ENCODE assay signal across 27 cellular contexts in the genomic region with DNA sequence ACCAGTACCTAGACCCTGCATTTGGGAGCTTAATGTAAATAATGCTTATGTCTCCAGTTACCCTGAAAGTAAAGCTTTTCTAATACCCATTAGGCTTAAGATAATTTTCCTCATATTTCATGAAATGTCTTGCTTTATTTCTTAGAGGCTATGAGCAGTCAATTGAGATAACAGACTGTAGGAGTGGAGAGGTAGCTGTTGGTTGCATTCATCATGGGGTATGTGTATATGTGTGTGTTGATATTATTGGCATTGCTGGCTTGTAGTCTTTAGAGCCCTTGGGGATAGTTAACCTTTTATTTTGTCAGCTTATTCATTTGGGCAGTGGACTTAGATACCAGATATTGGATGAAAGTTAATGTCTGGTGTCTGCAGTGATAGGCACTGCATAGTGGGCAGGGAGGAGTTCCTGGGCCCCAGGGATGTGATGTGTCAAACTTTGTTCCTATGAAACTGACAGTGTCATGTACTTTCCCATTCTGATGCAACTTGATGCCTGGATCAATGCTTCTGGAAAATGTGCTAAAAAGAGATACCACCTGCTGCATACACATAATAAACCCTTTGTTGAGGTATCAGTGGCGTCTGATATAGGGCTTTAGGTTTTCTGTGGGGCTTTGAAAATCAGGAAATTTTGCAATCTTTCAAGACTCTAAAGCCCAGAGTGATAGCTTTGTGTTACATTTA.
DNase-seq lines count a peak whose midpoint lies in the region; ATAC-seq, FAIRE-seq and TF ChIP-seq lines count a peak whose summit lies in the region.
"Had no signal": no experiment of that assay in that cellular context is flagged by ENCODE, and none has a peak within 500 bp of the region (broad histone marks: within the 10 kb centered on the region; RNA-seq: fewer than 3 reads in every experiment).

No MANE protein-coding gene starts in this region.

- in situ Hi-C loops in K562 (cut with MboI) = no loop called here

- CTCF ChIA-PET in activated CD4-positive, alpha-beta T cell treated with anti-CD3 and anti-CD28 coated beads, Interleukin-2, amount 10 ng/mL, durations not matched to agents 7 days and 5 days (lab: Charles Lee) = interaction anchor here (1.1 to 1.5 kb wide), 2 partner anchors 11 to 13 kb away, joined by 3 read pairs; no protein-coding TSS in a partner anchor
- CTCF ChIA-PET in K562 (lab: Yijun Ruan, JAX; ENCODE audit: low intra/inter-chr PET ratio) = interaction anchor here (0.6 kb wide), 1 partner anchor 282 kb away, joined by 3 read pairs; no protein-coding TSS in a partner anchor

- no peak overlapping the region for H2AFZ ChIP-seq in K562 (ENCODE audit: low read depth, low read length)
- H2AFZ ChIP-seq: GM23338 had no signal

- peaks cover 8% of the 10 kb centered on the region for H3K36me3 Mint-ChIP-seq in activated CD4-positive, alpha-beta T cell treated with anti-CD3 and anti-CD28 coated beads, Interleukin-2, amount 10 ng/mL, durations not matched to agents 24 days and 14 days (ENCODE audit: low read depth)
- peaks cover 5% of the 10 kb centered on the region for H3K36me3 Mint-ChIP-seq in activated CD4-positive, alpha-beta T cell treated with anti-CD3 and anti-CD28 coated beads, Interleukin-2, amount 10 ng/mL, durations not matched to agents 7 days and 5 days (ENCODE audit: low read depth)
- H3K36me3 Mint-ChIP-seq in progenitor cell of endocrine pancreas (ENCODE audit: insufficient read depth) = peaks cover 3% of the 10 kb centered on the region
- H3K36me3 Mint-ChIP-seq: activated naive CD8-positive, alpha-beta T cell; CD8-positive, alpha-beta T cell had no signal

- no peak for TF ChIP-seq RAD21 in K562 (CRISPR knock-in tag; conservative IDR thresholded peaks at IDR 0.05 in 1 of 2, IDR thresholded peaks at IDR 0.05 in 1 of 2)

- no peak for TF ChIP-seq CTCF in K562 (IDR thresholded peaks at IDR 0.05 in 2 of 3, conservative IDR thresholded peaks at IDR 0.05 in 1 of 3; ENCODE audit: insufficient read depth in 2 of 3, low read depth in 1 of 3, low read length in 3 of 3)
- TF ChIP-seq CTCF in progenitor cell of endocrine pancreas (IDR thresholded peaks at IDR 0.05; ENCODE audit: unreplicated experiment) = no peak
- TF ChIP-seq CTCF in upper lobe of right lung (IDR thresholded peaks at IDR 0.05) = no peak

- ATAC-seq in K562 (peak; percentile 17; the same call in 1 of the 3 replicates), GM19455 (IDR thresholded peaks at IDR 0.05; ENCODE audit: unreplicated experiment) (no peak), upper lobe of right lung (no peak), GM21528 (IDR thresholded peaks at IDR 0.05; ENCODE audit: low FRiP score, unreplicated experiment) (no peak)
- ATAC-seq: A549; CD8-positive, alpha-beta T cell; GM23338; left cardiac atrium had no signal

- peak; percentile 28 for FAIRE-seq in GM12891 (lab: Jason Lieb, UNC)
- FAIRE-seq in K562 (lab: Jason Lieb, UNC) = no peak
- FAIRE-seq: A549, endometrium, frontal cortex had no signal

- POLR2A ChIA-PET in activated CD4-positive, alpha-beta T cell treated with anti-CD3 and anti-CD28 coated beads, Interleukin-2, amount 10 ng/mL, durations not matched to agents 7 days and 5 days (lab: Charles Lee) = no interaction called here
- POLR2A ChIA-PET in K562 (lab: Yijun Ruan, JAX) = interaction anchor here (0.8 to 1.8 kb wide), 6 partner anchors 12 to 201 kb away, joined by 3 to 7 read pairs (median 4); partner anchors contain the start of gene GPBP1L1

- no peak for TF ChIP-seq EP300 in K562 (IDR thresholded peaks at IDR 0.05; ENCODE audit: low read length)

- peaks cover 10% of the 10 kb centered on the region for H3K4me1 Mint-ChIP-seq in activated CD4-positive, alpha-beta T cell treated with anti-CD3 and anti-CD28 coated beads, Interleukin-2, amount 10 ng/mL, durations not matched to agents 24 days and 14 days
- peaks cover 2% of the 10 kb centered on the region for H3K4me1 Mint-ChIP-seq in activated CD4-positive, alpha-beta T cell treated with anti-CD3 and anti-CD28 coated beads, Interleukin-2, amount 10 ng/mL, durations not matched to agents 7 days and 5 days
- H3K4me1 Mint-ChIP-seq in progenitor cell of endocrine pancreas (ENCODE audit: low read depth) = peaks cover 6% of the 10 kb centered on the region
- H3K4me1 Mint-ChIP-seq: GM23338 had no signal

- H3K79me2 ChIP-seq in K562 (ENCODE audit: control insufficient read depth, insufficient read depth, low read length) = peaks cover 4% of the 10 kb centered on the region; the same call in 1 of the 3 replicates

- H3K9me1 ChIP-seq in K562 (ENCODE audit: control insufficient read depth, insufficient read depth, low read length) = no peaks in the 10 kb centered on the region

- no peak overlapping the region for H3K9ac ChIP-seq in K562 (ENCODE audit: insufficient read depth in 1 of 2, low read depth in 2 of 2, low read length in 2 of 2)

- H3K4me2 ChIP-seq in K562 (ENCODE audit: insufficient read depth, low read length) = no peak overlapping the region
- H3K4me2 ChIP-seq: A549, GM23338 had no signal

- TF ChIP-seq POLR2A in GM12891 (IDR thresholded peaks at IDR 0.05; ENCODE audit: low read depth, low read length) (no peak), K562 (conservative IDR thresholded peaks at IDR 0.05) (no peak)

- no peak overlapping the region for H3K27ac ChIP-seq in K562 (ENCODE audit: extremely low read depth, low read depth, low read length)
- no peak overlapping the region for H3K27ac ChIP-seq in upper lobe of right lung
- H3K27ac ChIP-seq: A549, ascending aorta, HL-60, Peyer's patch, tibial nerve, WERI-Rb-1 had no signal

- no peaks in the 10 kb centered on the region for H3K27me3 ChIP-seq in K562 (ENCODE audit: control insufficient read depth in 2 of 2, insufficient read depth in 2 of 2, low read length in 2 of 2)
- no peaks in the 10 kb centered on the region for H3K27me3 ChIP-seq in upper lobe of right lung
- H3K27me3 ChIP-seq: ascending aorta, Peyer's patch, sigmoid colon, tibial nerve had no signal

- no peaks in the 10 kb centered on the region for H4K20me1 ChIP-seq in K562 (replicated peaks; ENCODE audit: control insufficient read depth, insufficient read depth, low read length)

- no TSS peak for BruUV-seq in K562 (replicated peaks; lab: Mats Ljungman, UMichigan)

- H3K4me1 ChIP-seq in K562 (replicated peaks in 1 of 2; ENCODE audit: control insufficient read depth in 2 of 2, insufficient read depth in 2 of 2, low read length in 2 of 2) = peaks cover 0 to 7% of the 10 kb centered on the region in 2 experiments; a peak in 2 of 5 replicates
- no peaks in the 10 kb centered on the region for H3K4me1 ChIP-seq in upper lobe of right lung

- peak overlapping the region; percentile 57 for H3K27ac Mint-ChIP-seq in activated CD4-positive, alpha-beta T cell treated with anti-CD3 and anti-CD28 coated beads, Interleukin-2, amount 10 ng/mL, durations not matched to agents 24 days and 14 days
- H3K27ac Mint-ChIP-seq in activated CD4-positive, alpha-beta T cell treated with anti-CD3 and anti-CD28 coated beads, Interleukin-2, amount 10 ng/mL, durations not matched to agents 7 days and 5 days = no peak overlapping the region
- H3K27ac Mint-ChIP-seq in progenitor cell of endocrine pancreas = peak overlapping the region; percentile 63
- H3K27ac Mint-ChIP-seq: activated naive CD8-positive, alpha-beta T cell; CD8-positive, alpha-beta T cell; GM23338 had no signal

- H3K36me3 ChIP-seq in K562 (ENCODE audit: control insufficient read depth, insufficient read depth, low read length) (no peaks in the 10 kb centered on the region; the same call in 2 of the 3 replicates), upper lobe of right lung (no peaks in the 10 kb centered on the region)
- H3K36me3 ChIP-seq: ascending aorta, Peyer's patch, sigmoid colon, tibial nerve, WERI-Rb-1 had no signal

- intact Hi-C loops in activated CD4-positive, alpha-beta T cell treated with anti-CD3 and anti-CD28 coated beads, Interleukin-2, amount 10 ng/mL, durations not matched to agents 24 days and 14 days (cut with micrococcal nuclease) = no loop called here
- intact Hi-C loops in K562 (cut with micrococcal nuclease) (loop anchor here (10.0 kb wide), 1 partner anchor 288 kb away; the partner anchor contains the start of genes P3R3URF and TSPAN1), upper lobe of right lung (cut with DNase I) (no loop called here)

- WGBS in K562 (ENCODE audit: insufficient coverage, low coverage, missing lambda C conversion rate) = 88% methylated on average over 1 of the region's 1 CpG

- no peaks in the 10 kb centered on the region for H3K27me3 Mint-ChIP-seq in activated CD4-positive, alpha-beta T cell treated with anti-CD3 and anti-CD28 coated beads, Interleukin-2, amount 10 ng/mL, durations not matched to agents 24 days and 14 days
- H3K27me3 Mint-ChIP-seq in activated CD4-positive, alpha-beta T cell treated with anti-CD3 and anti-CD28 coated beads, Interleukin-2, amount 10 ng/mL, durations not matched to agents 7 days and 5 days = no peaks in the 10 kb centered on the region
- H3K27me3 Mint-ChIP-seq in progenitor cell of endocrine pancreas = no peaks in the 10 kb centered on the region
- H3K27me3 Mint-ChIP-seq: activated naive CD8-positive, alpha-beta T cell had no signal

- DNase-seq in activated CD4-positive, alpha-beta T cell treated with anti-CD3 and anti-CD28 coated beads, Interleukin-2, amount 10 ng/mL, durations not matched to agents 24 days and 14 days = no peak
- DNase-seq in activated CD4-positive, alpha-beta T cell treated with anti-CD3 and anti-CD28 coated beads, Interleukin-2, amount 10 ng/mL, durations not matched to agents 7 days and 5 days = no peak
- DNase-seq in GM12891 (ENCODE audit: insufficient read length, low spot score) (no peak), K562 (ENCODE audit: extremely low read depth in 1 of 4, low spot score in 3 of 4) (no peak), progenitor cell of endocrine pancreas (ENCODE audit: low spot score, unreplicated experiment) (no peak), upper lobe of right lung (no peak)
- DNase-seq: caudate nucleus; CD8-positive, alpha-beta T cell; hippocampal formation; left cardiac atrium; NCI-H1694 treated with DMSO at 0.1 percent for 48 hours; Peyer's patch; SIG-M5; sigmoid colon; SW 1271; T1000; WERI-Rb-1 had no signal

- H3K9me3 ChIP-seq in K562 (replicated peaks; ENCODE audit: control insufficient read depth, insufficient read depth, low read depth, low read length) = no peaks in the 10 kb centered on the region
- no peaks in the 10 kb centered on the region for H3K9me3 ChIP-seq in upper lobe of right lung
- H3K9me3 ChIP-seq: A549, ascending aorta, Peyer's patch, sigmoid colon, tibial nerve had no signal

- H3K4me3 Mint-ChIP-seq in activated CD4-positive, alpha-beta T cell treated with anti-CD3 and anti-CD28 coated beads, Interleukin-2, amount 10 ng/mL, durations not matched to agents 24 days and 14 days = no peak overlapping the region
- H3K4me3 Mint-ChIP-seq in activated CD4-positive, alpha-beta T cell treated with anti-CD3 and anti-CD28 coated beads, Interleukin-2, amount 10 ng/mL, durations not matched to agents 7 days and 5 days = no peak overlapping the region
- H3K4me3 Mint-ChIP-seq in progenitor cell of endocrine pancreas (ENCODE audit: low read depth) = no peak overlapping the region
- H3K4me3 Mint-ChIP-seq: activated naive CD8-positive, alpha-beta T cell; CD8-positive, alpha-beta T cell; GM23338 had no signal

- H3K4me3 ChIP-seq in K562 = no peak overlapping the region
- H3K4me3 ChIP-seq in upper lobe of right lung = no peak overlapping the region
- H3K4me3 ChIP-seq: A549, ascending aorta, GM23338, Peyer's patch, sigmoid colon, tibial nerve had no signal

- H3K9me3 Mint-ChIP-seq in activated CD4-positive, alpha-beta T cell treated with anti-CD3 and anti-CD28 coated beads, Interleukin-2, amount 10 ng/mL, durations not matched to agents 24 days and 14 days = peaks cover 3% of the 10 kb centered on the region
- peaks cover 2% of the 10 kb centered on the region for H3K9me3 Mint-ChIP-seq in activated CD4-positive, alpha-beta T cell treated with anti-CD3 and anti-CD28 coated beads, Interleukin-2, amount 10 ng/mL, durations not matched to agents 7 days and 5 days
- no peaks in the 10 kb centered on the region for H3K9me3 Mint-ChIP-seq in progenitor cell of endocrine pancreas (ENCODE audit: low read depth)
- H3K9me3 Mint-ChIP-seq: CD8-positive, alpha-beta T cell had no signal
